In genomic region chr11:128692750-128693578, GRCh38 we compare ENCODE assay signal across 8 cellular contexts. TPM values are rescaled to one million over a fixed set of nuclear protein-coding genes. Genes with fewer than 3 reads are reported as not detected.
DNase-seq lines count a peak whose midpoint lies in the region; ATAC-seq and TF ChIP-seq lines count a peak whose summit lies in the region.

No MANE protein-coding gene starts in this region.

- DNase-seq in CD14-positive monocyte (ENCODE audit: low spot score) (no peak), HFF-Myc (ENCODE audit: extremely low read depth, low read depth) (no peak), fibroblast of lung (ENCODE audit: low read depth in 2 of 2) (peak; percentile 37 to 39), omental fat pad (ENCODE audit: low spot score) (no peak), NCI-H1436 treated with DMSO at 0.1 percent for 48 hours (lab: John Stamatoyannopoulos, UW) (no peak), globus pallidus (ENCODE audit: low spot score) (no peak)
- peak; percentile 46 for DNase-seq in activated CD8-positive, alpha-beta T cell treated with anti-CD3 and anti-CD28 coated beads for 36 hours

- POLR2A ChIA-PET in activated CD8-positive, alpha-beta T cell treated with anti-CD3 and anti-CD28 coated beads for 36 hours (lab: Charles Lee) = interaction anchor here (0.6 to 1.4 kb wide), 8 partner anchors 13 to 282 kb away, joined by 3 to 9 read pairs (median 4); no protein-coding TSS in a partner anchor

- H3K36me3 ChIP-seq in fibroblast of lung (ENCODE audit: control insufficient read depth, insufficient read depth, low read length) = no peaks in the 10 kb centered on the region

- CTCF ChIA-PET in activated CD8-positive, alpha-beta T cell treated with anti-CD3 and anti-CD28 coated beads for 36 hours (lab: Charles Lee) = interaction anchor here (0.7 to 1.3 kb wide), 6 partner anchors 18 to 138 kb away, joined by 3 to 5 read pairs (median 3); no protein-coding TSS in a partner anchor

- peaks cover 4% of the 10 kb centered on the region for H3K4me1 ChIP-seq in fibroblast of lung (ENCODE audit: control insufficient read depth, extremely low read depth, insufficient read depth, low read length)

- H3K4me3 Mint-ChIP-seq in CD14-positive monocyte = peak overlapping the region; percentile 95
- H3K4me3 Mint-ChIP-seq in activated CD8-positive, alpha-beta T cell treated with anti-CD3 and anti-CD28 coated beads for 36 hours = peak overlapping the region; percentile 92

- no peaks in the 10 kb centered on the region for H3K9me3 ChIP-seq in fibroblast of lung (ENCODE audit: control insufficient read depth, insufficient read depth, low read depth, low read length)

- H3K27ac ChIP-seq in fibroblast of lung (ENCODE audit: insufficient read depth, low read length) = peak overlapping the region; percentile 72

- peak; percentile 11 for ATAC-seq in activated CD8-positive, alpha-beta T cell treated with anti-CD3 and anti-CD28 coated beads for 36 hours
- ATAC-seq in omental fat pad (ENCODE audit: low FRiP score) (peak; percentile 34), HG02973 (IDR thresholded peaks at IDR 0.05; ENCODE audit: unreplicated experiment) (no peak)

- peak overlapping the region; percentile 81 for H3K4me2 ChIP-seq in fibroblast of lung (ENCODE audit: extremely low read depth, insufficient read depth, low read length)

- H3K36me3 Mint-ChIP-seq in CD14-positive monocyte = peaks cover 5 to 12% of the 10 kb centered on the region in 2 donors
- H3K36me3 Mint-ChIP-seq in activated CD8-positive, alpha-beta T cell treated with anti-CD3 and anti-CD28 coated beads for 36 hours (ENCODE audit: low read depth) = peaks cover 20% of the 10 kb centered on the region

- no peak for TF ChIP-seq CTCF in CD14-positive monocyte (IDR thresholded peaks at IDR 0.05)
- no peak for TF ChIP-seq CTCF in HFF-Myc (IDR thresholded peaks at IDR 0.05; ENCODE audit: low read depth, low read length, missing control alignments)
- TF ChIP-seq CTCF in activated CD8-positive, alpha-beta T cell treated with anti-CD3 and anti-CD28 coated beads for 36 hours (IDR thresholded peaks at IDR 0.05) = no peak
- no peak for TF ChIP-seq CTCF in fibroblast of lung (conservative IDR thresholded peaks at IDR 0.05 in 1 of 2, IDR thresholded peaks at IDR 0.05 in 1 of 2; ENCODE audit: low read depth in 1 of 2, low read length in 2 of 2)
- no peak for TF ChIP-seq CTCF in omental fat pad (IDR thresholded peaks at IDR 0.05)

- peak overlapping the region; percentile 93 to 98 (median 96) for H3K27ac Mint-ChIP-seq in CD14-positive monocyte
- H3K27ac Mint-ChIP-seq in activated CD8-positive, alpha-beta T cell treated with anti-CD3 and anti-CD28 coated beads for 36 hours = peak overlapping the region; percentile 90

- peaks cover 16% of the 10 kb centered on the region for H3K27me3 ChIP-seq in fibroblast of lung (ENCODE audit: control insufficient read depth, insufficient read depth, low read length)

- no peaks in the 10 kb centered on the region for H4K20me1 ChIP-seq in fibroblast of lung (ENCODE audit: control insufficient read depth, extremely low read depth, insufficient read depth, low read length)

- intact Hi-C loops in CD14-positive monocyte (cut with micrococcal nuclease) = loop anchor here (5.0 to 10.0 kb wide), 3 partner anchors 34 to 52 kb away; no protein-coding TSS in a partner anchor
- intact Hi-C loops in activated CD8-positive, alpha-beta T cell treated with anti-CD3 and anti-CD28 coated beads for 36 hours (cut with micrococcal nuclease) = no loop called here

- H3K9me3 Mint-ChIP-seq in CD14-positive monocyte = no peaks in the 10 kb centered on the region
- no peaks in the 10 kb centered on the region for H3K9me3 Mint-ChIP-seq in activated CD8-positive, alpha-beta T cell treated with anti-CD3 and anti-CD28 coated beads for 36 hours

- H3K9ac ChIP-seq in fibroblast of lung (ENCODE audit: insufficient read depth, low read length) = peak overlapping the region; percentile 60

- peaks cover 9 to 25% (median 17%) of the 10 kb centered on the region in 3 donors for H3K27me3 Mint-ChIP-seq in CD14-positive monocyte (ENCODE audit: low read depth in 3 of 3)
- H3K27me3 Mint-ChIP-seq in activated CD8-positive, alpha-beta T cell treated with anti-CD3 and anti-CD28 coated beads for 36 hours = peaks cover 14% of the 10 kb centered on the region

- peaks cover 48% of the 10 kb centered on the region for H3K4me1 Mint-ChIP-seq in CD14-positive monocyte
- H3K4me1 Mint-ChIP-seq in activated CD8-positive, alpha-beta T cell treated with anti-CD3 and anti-CD28 coated beads for 36 hours (ENCODE audit: low read depth) = peaks cover 29% of the 10 kb centered on the region

- peak overlapping the region; percentile 72 for H2AFZ ChIP-seq in fibroblast of lung (ENCODE audit: low read length)

- H3K4me3 ChIP-seq in HFF-Myc (replicated peaks; ENCODE audit: low read depth, low read length) (peak overlapping the region; percentile 63), fibroblast of lung (replicated peaks in 1 of 4; ENCODE audit: control extremely low read depth in 1 of 4, insufficient read depth in 1 of 4, low read depth in 3 of 4, low read length in 4 of 4) (peak overlapping the region; percentile 47 to 70 (median 66))

- no peaks in the 10 kb centered on the region for H3K79me2 ChIP-seq in fibroblast of lung (ENCODE audit: control insufficient read depth, insufficient read depth, low read length)

RNA-seq across cellular contexts. Expression of gene FLI1, which starts 0.9 kb away (rescaled TPM):
- polyA plus RNA-seq in CD14-positive monocyte (10 to 100 TPM; 42.4 to 64.5 TPM), fibroblast of lung (3.7 and 3.9 TPM in 2 replicates)
- 10 to 100 TPM; 43.8 to 47.8 TPM for total RNA-seq in activated CD8-positive, alpha-beta T cell treated with anti-CD3 and anti-CD28 coated beads for 36 hours
- total RNA-seq in fibroblast of lung (2.5 and 5.6 TPM in 2 replicates), omental fat pad (100 to 1,000 TPM in 1 of 4 donors, 10 to 100 TPM in 3; 12.9 to 118 (median 50.4) TPM)
- polyA plus RNA-seq in fibroblast of lung (2012) = 3.3 and 4.6 TPM in 2 replicates
- 12.1 and 15.7 TPM in 2 replicates for polyA minus RNA-seq in fibroblast of lung (ENCODE audit: low replicate concordance)

Comparison
In these comparisons a context has a peak if more than half of its experiments do, and no peak if none do; other contexts are left out.
1. DNase-seq: peak in activated CD8-positive, alpha-beta T cell treated with anti-CD3 and anti-CD28 coated beads for 36 hours (single experiment) and fibroblast of lung (2 of 2); none in CD14-positive monocyte (single experiment), HFF-Myc (single experiment), omental fat pad (single experiment), NCI-H1436 treated with DMSO at 0.1 percent for 48 hours (single experiment) and globus pallidus (single experiment).